18 cellular contexts compared by ENCODE assay signal in genomic region chr11:66725646-66726045, GRCh38. TPM values are rescaled to one million over a fixed set of nuclear protein-coding genes. Genes with fewer than 3 reads are reported as not detected.
A peak's percentile ranks its signal among the peaks of the same experiment; 100 is the strongest.
DNase-seq lines count a peak whose midpoint lies in the region; TF ChIP-seq lines count a peak whose summit lies in the region.
"Had no signal": no experiment of that assay in that cellular context is flagged by ENCODE, and none has a peak within 500 bp of the region (broad histone marks: within the 10 kb centered on the region; RNA-seq: fewer than 3 reads in every experiment).

No MANE protein-coding gene starts in this region.

- peak; percentile 83 for DNase-seq in HT1080 (ENCODE audit: low read depth)
- DNase-seq in cerebellum (ENCODE audit: low spot score), result peak; percentile 37
- no peak for DNase-seq in mesothelial cell of epicardium (ENCODE audit: low spot score in 2 of 2, unreplicated experiment in 2 of 2)
- DNase-seq in DMS153 (lab: John Stamatoyannopoulos, UW), result no peak
- DNase-seq in activated CD4-positive, alpha-beta T cell treated with anti-CD3 and anti-CD28 coated beads for 1 hour, result no peak
- DNase-seq in SK-N-DZ (ENCODE audit: low spot score), result no peak
- no peak for DNase-seq in activated CD4-positive, alpha-beta T cell treated with anti-CD3 and anti-CD28 coated beads, Interleukin-2, amount 50 U/mL, for 4 hours
- DNase-seq: activated CD4-positive, alpha-beta T cell treated with anti-CD3 and anti-CD28 coated beads, Interleukin-2, amount 50 U/mL, for 48 hours; activated naive CD8-positive, alpha-beta T cell treated with anti-CD3 and anti-CD28 coated beads, Interleukin-2, amount 10 ng/mL, durations not matched to agents 7 days and 5 days; activated T-cell treated with anti-CD3 and anti-CD28 coated beads, Interleukin-2, amount 50 U/mL, for 4 hours; Caco-2; central memory CD4-positive, alpha-beta T cell; endodermal cell; mammary epithelial cell; substantia nigra had no signal

- H3K9me3 Mint-ChIP-seq in mesothelial cell of epicardium, result no peaks in the 10 kb centered on the region
- H3K9me3 Mint-ChIP-seq: activated naive CD8-positive, alpha-beta T cell treated with anti-CD3 and anti-CD28 coated beads, Interleukin-2, amount 10 ng/mL, durations not matched to agents 7 days and 5 days; activated T-cell treated with anti-CD3 and anti-CD28 coated beads, Interleukin-2, amount 50 U/mL, for 4 hours; endodermal cell had no signal

- peaks cover 28% of the 10 kb centered on the region for H3K27me3 Mint-ChIP-seq in mesothelial cell of epicardium (ENCODE audit: low read depth)

- no peaks in the 10 kb centered on the region for H3K36me3 Mint-ChIP-seq in mesothelial cell of epicardium
- H3K36me3 Mint-ChIP-seq: activated naive CD8-positive, alpha-beta T cell treated with anti-CD3 and anti-CD28 coated beads, Interleukin-2, amount 10 ng/mL, durations not matched to agents 7 days and 5 days had no signal

- peaks cover 73% of the 10 kb centered on the region for H3K4me1 ChIP-seq in BLaER1

- H3K27me3 ChIP-seq in BLaER1, result no peaks in the 10 kb centered on the region; the same call in 1 of the 2 replicates
- H3K27me3 ChIP-seq: right lobe of liver had no signal

- peak overlapping the region; percentile 92 for H3K4me2 ChIP-seq in BLaER1

- H3K9ac ChIP-seq in BLaER1, result no peak overlapping the region

- peaks cover 61% of the 10 kb centered on the region for H4K20me1 ChIP-seq in BLaER1

- H3K36me3 ChIP-seq in BLaER1, result peaks cover 17% of the 10 kb centered on the region
- H3K36me3 ChIP-seq: neutrophil, right lobe of liver had no signal

- peak overlapping the region; percentile 74 for H3K4me3 Mint-ChIP-seq in mesothelial cell of epicardium
- H3K4me3 Mint-ChIP-seq: activated naive CD8-positive, alpha-beta T cell treated with anti-CD3 and anti-CD28 coated beads, Interleukin-2, amount 10 ng/mL, durations not matched to agents 7 days and 5 days had no signal

- H3K27ac ChIP-seq in BLaER1, result no peak overlapping the region
- H3K27ac ChIP-seq: neutrophil had no signal

- TF ChIP-seq CTCF in mesothelial cell of epicardium (IDR thresholded peaks at IDR 0.05; ENCODE audit: unreplicated experiment), result no peak

- no peak overlapping the region for H3K27ac Mint-ChIP-seq in mesothelial cell of epicardium
- H3K27ac Mint-ChIP-seq: activated naive CD8-positive, alpha-beta T cell treated with anti-CD3 and anti-CD28 coated beads, Interleukin-2, amount 10 ng/mL, durations not matched to agents 7 days and 5 days; endodermal cell had no signal

- no peak overlapping the region for H3K4me3 ChIP-seq in BLaER1

- peaks cover 37% of the 10 kb centered on the region for H3K4me1 Mint-ChIP-seq in mesothelial cell of epicardium

- H3K9me3 ChIP-seq in BLaER1, result no peaks in the 10 kb centered on the region
- H3K9me3 ChIP-seq: Caco-2, neutrophil, right lobe of liver had no signal

RNA-seq across cellular contexts. Expression of gene SPTBN2, which starts 3.4 kb away (rescaled TPM):
- 79.1 and 122 TPM in 2 replicates for total RNA-seq in HT1080 (2014; rRNA removed; shearing (Covaris generic))
- 19.1 and 36.3 TPM in 2 replicates for polyA plus RNA-seq in HT1080 (2015; cell fraction: cytosol; rRNA removed)
- polyA plus RNA-seq in HT1080 (2015; cell fraction: nucleus; rRNA removed), result 194 and 221 TPM in 2 replicates
- total RNA-seq in cerebellum, result 93.8 TPM
- total RNA-seq in mesothelial cell of epicardium, result 62.0 to 63.4 TPM (median 62.4 TPM) in 3 replicates
- 56.3 and 63.2 TPM in 2 replicates for polyA plus RNA-seq in SK-N-DZ (2014; cell fraction: cytosol; rRNA removed)
- polyA plus RNA-seq in SK-N-DZ (2014; cell fraction: nucleus; rRNA removed), result 162 and 168 TPM in 2 replicates

RNA-seq across cellular contexts. Expression of gene RBM4B, which starts 48.0 kb away (rescaled TPM):
- 13.9 and 16.0 TPM in 2 replicates for total RNA-seq in HT1080 (2014; rRNA removed; shearing (Covaris generic))
- 12.2 and 23.2 TPM in 2 replicates for polyA plus RNA-seq in HT1080 (2015; cell fraction: cytosol; rRNA removed)
- 23.4 and 28.8 TPM in 2 replicates for polyA plus RNA-seq in HT1080 (2015; cell fraction: nucleus; rRNA removed)
- total RNA-seq in cerebellum, result 73.9 TPM
- total RNA-seq in mesothelial cell of epicardium, result 38.7 to 40.7 TPM (median 39.6 TPM) in 3 replicates
- polyA plus RNA-seq in SK-N-DZ (2014; cell fraction: cytosol; rRNA removed), result 56.1 and 58.2 TPM in 2 replicates
- polyA plus RNA-seq in SK-N-DZ (2014; cell fraction: nucleus; rRNA removed), result 101 and 117 TPM in 2 replicates

Comparison
In these comparisons a context has a peak if more than half of its experiments do, and no peak if none do; other contexts are left out.
1. DNase-seq: peak in HT1080 (single experiment) and cerebellum (single experiment); none in mesothelial cell of epicardium (0 of 2), DMS153 (single experiment), activated CD4-positive, alpha-beta T cell treated with anti-CD3 and anti-CD28 coated beads for 1 hour (single experiment), SK-N-DZ (single experiment) and activated CD4-positive, alpha-beta T cell treated with anti-CD3 and anti-CD28 coated beads, Interleukin-2, amount 50 U/mL, for 4 hours (0 of 2).